7 cellular contexts compared by ENCODE assay signal in genomic region chr16:88961031-88961430, GRCh38. TPM values are rescaled to one million over a fixed set of nuclear protein-coding genes. Genes with fewer than 3 reads are reported as not detected.
"Had no signal": no experiment of that assay in that cellular context is flagged by ENCODE, and none has a peak within 500 bp of the region (broad histone marks: within the 10 kb centered on the region; RNA-seq: fewer than 3 reads in every experiment).

No MANE protein-coding gene starts in this region.

- H3K27me3 Mint-ChIP-seq: IgD-negative memory B cell had no signal

- DNase-seq: H9, HCEC 1CT had no signal

- H3K27ac ChIP-seq: HL-60 had no signal

- H2AFZ ChIP-seq: GM23338 had no signal

- H3K9me3 Mint-ChIP-seq: GM23338, IgD-negative memory B cell had no signal

- H3K4me3 ChIP-seq: GM23338 had no signal

- H3K4me2 ChIP-seq: GM23338 had no signal

- ATAC-seq: GM23338, HepG2 had no signal

- H3K4me1 Mint-ChIP-seq: GM23338, H9 had no signal

- H3K27ac Mint-ChIP-seq: GM23338, H9 had no signal

- H3K4me3 Mint-ChIP-seq: GM23338, H9 had no signal

RNA-seq across cellular contexts. Expression of gene CBFA2T3, which starts 16.0 kb away (rescaled TPM):
- total RNA-seq: HepG2, HT1080 had no signal
